24 cellular contexts compared by ENCODE assay signal in the genomic region with DNA sequence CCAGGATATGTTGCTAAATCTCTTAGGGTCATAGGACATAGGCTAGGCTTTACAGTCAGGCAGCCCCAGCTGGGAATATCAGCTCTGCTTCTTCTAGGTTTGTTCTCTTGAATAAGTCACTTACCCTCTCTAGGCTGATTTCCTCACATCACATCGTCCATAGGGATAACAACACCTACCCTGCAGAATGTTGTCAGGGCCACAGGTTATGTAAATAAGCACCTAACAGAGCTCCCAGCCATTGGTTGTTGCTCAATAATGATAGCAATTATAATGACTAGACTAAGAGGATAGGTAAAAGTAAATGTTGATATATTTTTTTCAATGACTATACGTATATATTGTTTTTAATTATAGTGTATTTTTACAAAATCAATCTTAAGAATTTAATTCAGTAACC.
"Had no signal": no experiment of that assay in that cellular context is flagged by ENCODE, and none has a peak within 500 bp of the region (broad histone marks: within the 10 kb centered on the region; RNA-seq: fewer than 3 reads in every experiment).

No MANE protein-coding gene starts in this region.

- H3K4me1 ChIP-seq: SJSA1 had no signal

- H3K36me3 ChIP-seq: MG63, SJSA1 had no signal

- DNase-seq: IMR-90, Karpas-422, KG1, MG63, NCI-H1092, NCI-H1105 treated with DMSO at 0.1 percent for 48 hours, NCI-H1417 treated with DMSO at 0.1 percent for 48 hours, NCI-H146, NCI-H1694 treated with DMSO at 0.1 percent for 48 hours, NCI-H2029, NCI-H2081 treated with DMSO at 0.1 percent for 48 hours, NCI-H2171, NCI-H226, NCI-H446, NCI-H510A, NCI-H524 treated with DMSO at 0.1 percent for 48 hours, NCI-H69, NCI-H774, Right ventricle myocardium superior, RPMI8226, SIG-M5 had no signal

- H3K27me3 ChIP-seq: MG63, SJSA1 had no signal

- H3K4me3 ChIP-seq: MG63, SJSA1, SK-N-MC had no signal

- H3K27ac ChIP-seq: HL-60, SJSA1, SK-N-MC had no signal

- H3K9me3 ChIP-seq: MG63, SJSA1 had no signal
